Comparison of ENCODE assay signal across 1 cellular context in the genomic region with DNA sequence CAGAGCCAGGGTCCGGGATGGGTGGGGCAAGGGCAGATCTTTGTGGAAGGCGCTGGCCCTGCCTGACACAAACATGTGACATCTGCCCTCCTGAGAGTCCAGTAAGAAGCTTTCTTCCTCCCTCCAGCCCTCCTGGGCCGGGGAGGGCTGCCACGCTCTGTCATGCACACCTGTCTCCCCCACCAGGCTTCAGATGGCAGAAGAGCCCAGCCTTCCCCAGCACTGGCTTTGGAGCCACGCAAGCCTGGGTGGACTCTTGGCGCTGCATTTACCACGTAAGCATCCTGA.
TF ChIP-seq lines count a peak whose summit lies in the region.

No MANE protein-coding gene starts in this region.

TF ChIP-seq in GM23338, 12 proteins besides CTCF, POLR2A, EP300 and RAD21 (continued from another document):
- TF ChIP-seq, protein P1, sequence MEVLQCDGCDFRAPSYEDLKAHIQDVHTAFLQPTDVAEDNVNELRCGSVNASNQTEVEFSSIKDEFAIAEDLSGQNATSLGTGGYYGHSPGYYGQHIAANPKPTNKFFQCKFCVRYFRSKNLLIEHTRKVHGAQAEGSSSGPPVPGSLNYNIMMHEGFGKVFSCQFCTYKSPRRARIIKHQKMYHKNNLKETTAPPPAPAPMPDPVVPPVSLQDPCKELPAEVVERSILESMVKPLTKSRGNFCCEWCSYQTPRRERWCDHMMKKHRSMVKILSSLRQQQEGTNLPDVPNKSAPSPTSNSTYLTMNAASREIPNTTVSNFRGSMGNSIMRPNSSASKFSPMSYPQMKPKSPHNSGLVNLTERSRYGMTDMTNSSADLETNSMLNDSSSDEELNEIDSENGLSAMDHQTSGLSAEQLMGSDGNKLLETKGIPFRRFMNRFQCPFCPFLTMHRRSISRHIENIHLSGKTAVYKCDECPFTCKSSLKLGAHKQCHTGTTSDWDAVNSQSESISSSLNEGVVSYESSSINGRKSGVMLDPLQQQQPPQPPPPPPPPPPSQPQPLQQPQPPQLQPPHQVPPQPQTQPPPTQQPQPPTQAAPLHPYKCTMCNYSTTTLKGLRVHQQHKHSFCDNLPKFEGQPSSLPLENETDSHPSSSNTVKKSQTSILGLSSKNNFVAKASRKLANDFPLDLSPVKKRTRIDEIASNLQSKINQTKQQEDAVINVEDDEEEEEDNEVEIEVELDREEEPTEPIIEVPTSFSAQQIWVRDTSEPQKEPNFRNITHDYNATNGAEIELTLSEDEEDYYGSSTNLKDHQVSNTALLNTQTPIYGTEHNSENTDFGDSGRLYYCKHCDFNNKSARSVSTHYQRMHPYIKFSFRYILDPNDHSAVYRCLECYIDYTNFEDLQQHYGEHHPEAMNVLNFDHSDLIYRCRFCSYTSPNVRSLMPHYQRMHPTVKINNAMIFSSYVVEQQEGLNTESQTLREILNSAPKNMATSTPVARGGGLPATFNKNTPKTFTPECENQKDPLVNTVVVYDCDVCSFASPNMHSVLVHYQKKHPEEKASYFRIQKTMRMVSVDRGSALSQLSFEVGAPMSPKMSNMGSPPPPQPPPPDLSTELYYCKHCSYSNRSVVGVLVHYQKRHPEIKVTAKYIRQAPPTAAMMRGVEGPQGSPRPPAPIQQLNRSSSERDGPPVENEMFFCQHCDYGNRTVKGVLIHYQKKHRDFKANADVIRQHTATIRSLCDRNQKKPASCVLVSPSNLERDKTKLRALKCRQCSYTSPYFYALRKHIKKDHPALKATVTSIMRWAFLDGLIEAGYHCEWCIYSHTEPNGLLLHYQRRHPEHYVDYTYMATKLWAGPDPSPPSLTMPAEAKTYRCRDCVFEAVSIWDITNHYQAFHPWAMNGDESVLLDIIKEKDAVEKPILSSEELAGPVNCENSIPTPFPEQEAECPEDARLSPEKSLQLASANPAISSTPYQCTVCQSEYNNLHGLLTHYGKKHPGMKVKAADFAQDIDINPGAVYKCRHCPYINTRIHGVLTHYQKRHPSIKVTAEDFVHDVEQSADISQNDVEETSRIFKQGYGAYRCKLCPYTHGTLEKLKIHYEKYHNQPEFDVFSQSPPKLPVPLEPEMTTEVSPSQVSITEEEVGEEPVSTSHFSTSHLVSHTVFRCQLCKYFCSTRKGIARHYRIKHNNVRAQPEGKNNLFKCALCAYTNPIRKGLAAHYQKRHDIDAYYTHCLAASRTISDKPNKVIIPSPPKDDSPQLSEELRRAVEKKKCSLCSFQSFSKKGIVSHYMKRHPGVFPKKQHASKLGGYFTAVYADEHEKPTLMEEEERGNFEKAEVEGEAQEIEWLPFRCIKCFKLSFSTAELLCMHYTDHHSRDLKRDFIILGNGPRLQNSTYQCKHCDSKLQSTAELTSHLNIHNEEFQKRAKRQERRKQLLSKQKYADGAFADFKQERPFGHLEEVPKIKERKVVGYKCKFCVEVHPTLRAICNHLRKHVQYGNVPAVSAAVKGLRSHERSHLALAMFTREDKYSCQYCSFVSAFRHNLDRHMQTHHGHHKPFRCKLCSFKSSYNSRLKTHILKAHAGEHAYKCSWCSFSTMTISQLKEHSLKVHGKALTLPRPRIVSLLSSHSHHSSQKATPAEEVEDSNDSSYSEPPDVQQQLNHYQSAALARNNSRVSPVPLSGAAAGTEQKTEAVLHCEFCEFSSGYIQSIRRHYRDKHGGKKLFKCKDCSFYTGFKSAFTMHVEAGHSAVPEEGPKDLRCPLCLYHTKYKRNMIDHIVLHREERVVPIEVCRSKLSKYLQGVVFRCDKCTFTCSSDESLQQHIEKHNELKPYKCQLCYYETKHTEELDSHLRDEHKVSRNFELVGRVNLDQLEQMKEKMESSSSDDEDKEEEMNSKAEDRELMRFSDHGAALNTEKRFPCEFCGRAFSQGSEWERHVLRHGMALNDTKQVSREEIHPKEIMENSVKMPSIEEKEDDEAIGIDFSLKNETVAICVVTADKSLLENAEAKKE (CRISPR knock-in tag; IDR thresholded peaks at IDR 0.05), result no peak
- no peak for TF ChIP-seq ZNF331 (CRISPR knock-in tag; IDR thresholded peaks at IDR 0.05; ENCODE audit: low read depth)
- TF ChIP-seq STAT1 (IDR thresholded peaks at IDR 0.05; ENCODE audit: unreplicated experiment), result no peak
- no peak for TF ChIP-seq EZH2phosphoT487 (IDR thresholded peaks at IDR 0.05; ENCODE audit: unreplicated experiment)
- no peak for TF ChIP-seq CREB1 (CRISPR knock-in tag; IDR thresholded peaks at IDR 0.05; ENCODE audit: low read depth)
